8 cellular contexts compared by ENCODE assay signal in genomic region chr6:53651764-53652401, GRCh38. TPM values are rescaled to one million over a fixed set of nuclear protein-coding genes. Genes with fewer than 3 reads are reported as not detected.
DNase-seq lines count a peak whose midpoint lies in the region; ATAC-seq and TF ChIP-seq lines count a peak whose summit lies in the region.

No MANE protein-coding gene starts in this region.

- intact Hi-C loops in lower lobe of right lung (cut with DNase I), result loop anchor here (10.0 kb wide), 2 partner anchors 107 to 157 kb away; partner anchors contain the start of gene GCLC

- H3K36me3 ChIP-seq in duodenal mucosa (ENCODE audit: control insufficient read depth in 1 of 2, insufficient read depth in 2 of 2, low read length in 2 of 2), result no peaks in the 10 kb centered on the region
- no peaks in the 10 kb centered on the region for H3K36me3 ChIP-seq in lower lobe of right lung

- peak overlapping the region; percentile 74 for H3K27ac ChIP-seq in duodenal mucosa (ENCODE audit: low read depth, low read length)
- peak overlapping the region; percentile 47 for H3K27ac ChIP-seq in lower lobe of right lung

- no peaks in the 10 kb centered on the region for H3K27me3 ChIP-seq in duodenal mucosa (ENCODE audit: control insufficient read depth in 1 of 2, insufficient read depth in 2 of 2, low read length in 2 of 2)
- H3K27me3 ChIP-seq in lower lobe of right lung (ENCODE audit: low read depth), result peaks cover 4% of the 10 kb centered on the region

- H3K4me3 ChIP-seq in duodenal mucosa (ENCODE audit: low read depth in 1 of 2, low read length in 2 of 2) (peak overlapping the region; percentile 92 to 93), lower lobe of right lung (peak overlapping the region; percentile 60)

- peaks cover 14 to 17% of the 10 kb centered on the region in 2 donors for H3K4me1 ChIP-seq in duodenal mucosa (ENCODE audit: control insufficient read depth in 1 of 2, insufficient read depth in 2 of 2, low read length in 2 of 2)
- peaks cover 14% of the 10 kb centered on the region for H3K4me1 ChIP-seq in lower lobe of right lung

- H3K9ac ChIP-seq in duodenal mucosa (ENCODE audit: low read depth in 1 of 2, low read length in 2 of 2), result peak overlapping the region; percentile 68 to 83

- ATAC-seq in GM18870 (IDR thresholded peaks at IDR 0.05; ENCODE audit: unreplicated experiment), result peak; percentile 41
- peak; percentile 78 for ATAC-seq in HG03139 (IDR thresholded peaks at IDR 0.05; ENCODE audit: unreplicated experiment)
- ATAC-seq in lower lobe of right lung, result peak; percentile 96 to 97

- H3K9me3 ChIP-seq in duodenal mucosa (ENCODE audit: control insufficient read depth in 1 of 2, low read length in 2 of 2) (no peaks in the 10 kb centered on the region), lower lobe of right lung (no peaks in the 10 kb centered on the region)

- TF ChIP-seq CTCF in lower lobe of right lung (IDR thresholded peaks at IDR 0.05), result peak; percentile 49

- DNase-seq in AG08396 (ENCODE audit: low spot score) (peak; percentile 71), NCI-H460 (ENCODE audit: extremely low read depth, low read depth) (peak; percentile 72), lower lobe of right lung (peak; percentile 88)
- peak; percentile 49 to 56 for DNase-seq in activated CD4-positive, alpha-beta T cell treated with anti-CD3 and anti-CD28 coated beads, Interleukin-2, amount 50 U/mL, for 24 hours (ENCODE audit: low read depth in 1 of 2, low spot score in 1 of 2)
- peak; percentile 66 to 71 for DNase-seq in stimulated activated CD4-positive, alpha-beta T cell treated with anti-CD3 and anti-CD28 coated beads, Interleukin-4, amount 100 ng/mL, for 48 hours (ENCODE audit: low read depth in 2 of 2)

RNA-seq across cellular contexts. Expression of gene KLHL31, which starts 13.7 kb away (rescaled TPM):
- 0.14 and 0.42 TPM in 2 replicates for total RNA-seq in NCI-H460 (2014; rRNA removed; shearing (Covaris generic))
- polyA plus RNA-seq in NCI-H460 (2014; cell fraction: nucleus; rRNA removed), result 1.1 and 1.4 TPM in 2 replicates
- total RNA-seq in lower lobe of right lung, result 0.62 TPM

Comparison
In these comparisons a context has a peak if more than half of its experiments do, and no peak if none do; other contexts are left out.
1. Peak in every context shown above with its lines: DNase-seq, ATAC-seq, H3K4me3 ChIP-seq and H3K27ac ChIP-seq.
2. ATAC-seq: peak in every context shown above with its lines; median percentile 96 in lower lobe of right lung; 78 in HG03139; 41 in GM18870.